10 cellular contexts compared by ENCODE assay signal in genomic region chr7:114087674-114088539, GRCh38.
DNase-seq lines count a peak whose midpoint lies in the region; ATAC-seq and TF ChIP-seq lines count a peak whose summit lies in the region.
"Had no signal": no experiment of that assay in that cellular context is flagged by ENCODE, and none has a peak within 500 bp of the region (broad histone marks: within the 10 kb centered on the region; RNA-seq: fewer than 3 reads in every experiment).

No MANE protein-coding gene starts in this region.

- H3K36me3 ChIP-seq in psoas muscle (ENCODE audit: insufficient read depth in 1 of 2, low read depth in 1 of 2): no peaks in the 10 kb centered on the region

- H3K4me3 ChIP-seq in psoas muscle: peak overlapping the region; percentile 85
- H3K4me3 ChIP-seq: K562 had no signal

- H3K27me3 ChIP-seq in psoas muscle (ENCODE audit: insufficient read depth in 3 of 3, low read length in 2 of 3): no peaks in the 10 kb centered on the region

- intact Hi-C loops in psoas muscle (cut with DNase I): loop anchor here (10.0 kb wide), 4 partner anchors 173 to 577 kb away; partner anchors contain the start of gene PPP1R3A (in 1 of the 2)

- H3K27ac ChIP-seq in psoas muscle: peak overlapping the region; percentile 93

- H3K9me3 ChIP-seq in psoas muscle: no peaks in the 10 kb centered on the region

- 7 to 9% (median 7%) methylated on average over 30 to 31 of the region's 31 CpGs for WGBS in psoas muscle, 3 donors

- DNase-seq in GM10266 (ENCODE audit: extremely low spot score): peak; percentile 20
- peak; percentile 48 for DNase-seq in NCI-H774 (lab: John Stamatoyannopoulos, UW)
- peak; percentile 8 for DNase-seq in glomerular visceral epithelial cell (ENCODE audit: extremely low spot score)
- DNase-seq in psoas muscle: peak in 1 of 2 donors; percentile 55
- DNase-seq in activated CD8-positive, alpha-beta memory T cell treated with anti-CD3 and anti-CD28 coated beads for 24 hours: no peak
- no peak for DNase-seq in EL
- DNase-seq in stimulated activated CD4-positive, alpha-beta T cell treated with anti-CD3 and anti-CD28 coated beads, Interleukin-4, amount 100 ng/mL, for 4 hours: no peak
- DNase-seq: natural killer cell had no signal

- H3K4me1 ChIP-seq in psoas muscle: peaks cover 14% of the 10 kb centered on the region

- TF ChIP-seq CTCF in GM10266 (IDR thresholded peaks at IDR 0.05; ENCODE audit: control insufficient read depth, insufficient read depth, low read depth, missing control alignments) (no peak), psoas muscle (IDR thresholded peaks at IDR 0.05) (no peak)

- ATAC-seq in psoas muscle: no peak
- no peak for ATAC-seq in HG02870 (IDR thresholded peaks at IDR 0.05; ENCODE audit: unreplicated experiment)
- ATAC-seq: K562, natural killer cell had no signal

Comparison
In these comparisons a context has a peak if more than half of its experiments do, and no peak if none do; other contexts are left out.
1. DNase-seq: peak in GM10266 (single experiment), NCI-H774 (single experiment) and glomerular visceral epithelial cell (single experiment); none in activated CD8-positive, alpha-beta memory T cell treated with anti-CD3 and anti-CD28 coated beads for 24 hours (single experiment), EL (single experiment) and stimulated activated CD4-positive, alpha-beta T cell treated with anti-CD3 and anti-CD28 coated beads, Interleukin-4, amount 100 ng/mL, for 4 hours (0 of 2).